ENCODE assay signal across 14 cellular contexts in genomic region chr12:92028039-92028709, GRCh38.
DNase-seq lines count a peak whose midpoint lies in the region; ATAC-seq and TF ChIP-seq lines count a peak whose summit lies in the region.
"Had no signal": no experiment of that assay in that cellular context is flagged by ENCODE, and none has a peak within 500 bp of the region (broad histone marks: within the 10 kb centered on the region; RNA-seq: fewer than 3 reads in every experiment).

No MANE protein-coding gene starts in this region.

- peak; percentile 85 for DNase-seq in MCF 10A (ENCODE audit: unreplicated experiment)
- DNase-seq in breast epithelium (ENCODE audit: low spot score in 2 of 2) = no peak
- DNase-seq in activated naive CD8-positive, alpha-beta T cell treated with anti-CD3 and anti-CD28 coated beads for 36 hours = no peak
- DNase-seq in glutamatergic neuron = no peak
- no peak for DNase-seq in vagina (ENCODE audit: extremely low spot score in 2 of 2)
- no peak for DNase-seq in NCI-H1092 (lab: John Stamatoyannopoulos, UW)
- no peak for DNase-seq in NCI-H1092 treated with DMSO at 0.1 percent for 48 hours (lab: John Stamatoyannopoulos, UW)
- DNase-seq in upper lobe of left lung = no peak
- DNase-seq: activated naive CD4-positive, alpha-beta T cell; ovary; stimulated activated CD4-positive, alpha-beta T cell treated with anti-CD3 and anti-CD28 coated beads, Interleukin-4, amount 100 ng/mL, for 24 hours; testis had no signal

- H3K27me3 Mint-ChIP-seq in MCF 10A (ENCODE audit: insufficient read depth, unreplicated experiment) = no peaks in the 10 kb centered on the region
- H3K27me3 Mint-ChIP-seq in activated naive CD8-positive, alpha-beta T cell treated with anti-CD3 and anti-CD28 coated beads for 36 hours = no peaks in the 10 kb centered on the region
- H3K27me3 Mint-ChIP-seq in glutamatergic neuron (ENCODE audit: unreplicated experiment) = no peaks in the 10 kb centered on the region

- H3K4me1 ChIP-seq in breast epithelium (peaks cover 0 to 4% of the 10 kb centered on the region in 2 donors), vagina (peaks cover 30% of the 10 kb centered on the region), upper lobe of left lung (peaks cover 28 to 40% (median 30%) of the 10 kb centered on the region in 4 donors)

- no TSS peak for BruUV-seq in MCF 10A (replicated peaks; lab: Mats Ljungman, UMichigan)

- H3K9me3 Mint-ChIP-seq in MCF 10A (ENCODE audit: unreplicated experiment) = no peaks in the 10 kb centered on the region
- H3K9me3 Mint-ChIP-seq in activated naive CD8-positive, alpha-beta T cell treated with anti-CD3 and anti-CD28 coated beads for 36 hours = peaks cover 13% of the 10 kb centered on the region
- H3K9me3 Mint-ChIP-seq in glutamatergic neuron (ENCODE audit: unreplicated experiment) = no peaks in the 10 kb centered on the region
- H3K9me3 Mint-ChIP-seq: CD14-positive monocyte, WTC11 had no signal

- POLR2A ChIA-PET in MCF 10A (lab: Yijun Ruan, JAX) = interaction anchor here (0.5 to 3.0 kb wide), 38 partner anchors 8 to 1757 kb away, joined by 3 to 19 read pairs (median 4); partner anchors contain the start of gene BTG1

- ATAC-seq in upper lobe of left lung (ENCODE audit: low FRiP score in 2 of 2) = no peak
- ATAC-seq: WTC11 had no signal

- H3K36me3 ChIP-seq in breast epithelium (no peaks in the 10 kb centered on the region), vagina (no peaks in the 10 kb centered on the region), upper lobe of left lung (no peaks in the 10 kb centered on the region)
- H3K36me3 ChIP-seq: ovary had no signal

- H3K27ac ChIP-seq in breast epithelium = no peak overlapping the region
- H3K27ac ChIP-seq in vagina = peak overlapping the region; percentile 24
- H3K27ac ChIP-seq in upper lobe of left lung = peak overlapping the region in 1 of 4 donors; percentile 11

- 68 to 77% methylated on average over 3 of the region's 3 CpGs for WGBS in upper lobe of left lung, 2 donors

- TF ChIP-seq CTCF in MCF 10A (IDR thresholded peaks at IDR 0.05; ENCODE audit: unreplicated experiment) (no peak), breast epithelium (IDR thresholded peaks at IDR 0.05) (no peak), glutamatergic neuron (IDR thresholded peaks at IDR 0.05; ENCODE audit: partially characterized antibody, unreplicated experiment) (no peak), vagina (IDR thresholded peaks at IDR 0.05) (no peak), upper lobe of left lung (IDR thresholded peaks at IDR 0.05) (no peak)

- intact Hi-C loops in MCF 10A (cut with micrococcal nuclease) = loop anchor here (2.0 kb wide), 1 partner anchor 53 kb away; no protein-coding TSS in a partner anchor
- intact Hi-C loops in breast epithelium (cut with DNase I; ENCODE audit: low total_unique reads) = no loop called here
- intact Hi-C loops in vagina (cut with DNase I) = no loop called here

- H3K4me1 Mint-ChIP-seq in MCF 10A (ENCODE audit: insufficient read depth, unreplicated experiment) (peaks cover 49% of the 10 kb centered on the region), glutamatergic neuron (ENCODE audit: low read depth, unreplicated experiment) (peaks cover 6% of the 10 kb centered on the region)
- H3K4me1 Mint-ChIP-seq in activated naive CD8-positive, alpha-beta T cell treated with anti-CD3 and anti-CD28 coated beads for 36 hours = peaks cover 58% of the 10 kb centered on the region

- H3K27ac Mint-ChIP-seq in MCF 10A (ENCODE audit: low read depth, unreplicated experiment) (peak overlapping the region; percentile 65), glutamatergic neuron (ENCODE audit: unreplicated experiment) (peak overlapping the region; percentile 3)
- peak overlapping the region; percentile 26 for H3K27ac Mint-ChIP-seq in activated naive CD8-positive, alpha-beta T cell treated with anti-CD3 and anti-CD28 coated beads for 36 hours
- H3K27ac Mint-ChIP-seq: CD14-positive monocyte, WTC11 had no signal

- no peak overlapping the region for H3K4me3 ChIP-seq in breast epithelium
- no peak overlapping the region for H3K4me3 ChIP-seq in vagina
- no peak overlapping the region for H3K4me3 ChIP-seq in upper lobe of left lung
- H3K4me3 ChIP-seq: ovary, testis had no signal

- no peak for TF ChIP-seq POLR2A in breast epithelium (IDR thresholded peaks at IDR 0.05)
- TF ChIP-seq POLR2A in vagina (IDR thresholded peaks at IDR 0.05) = no peak
- TF ChIP-seq POLR2A in upper lobe of left lung (IDR thresholded peaks at IDR 0.05) = no peak

- TF ChIP-seq EP300 in upper lobe of left lung (IDR thresholded peaks at IDR 0.05) = no peak

- H3K36me3 Mint-ChIP-seq in MCF 10A (ENCODE audit: insufficient read depth, unreplicated experiment) = peaks cover 7% of the 10 kb centered on the region
- peaks cover 29% of the 10 kb centered on the region for H3K36me3 Mint-ChIP-seq in activated naive CD8-positive, alpha-beta T cell treated with anti-CD3 and anti-CD28 coated beads for 36 hours
- no peaks in the 10 kb centered on the region for H3K36me3 Mint-ChIP-seq in glutamatergic neuron (ENCODE audit: unreplicated experiment)
- H3K36me3 Mint-ChIP-seq: CD14-positive monocyte, WTC11 had no signal

- H3K27me3 ChIP-seq in breast epithelium (no peaks in the 10 kb centered on the region), vagina (no peaks in the 10 kb centered on the region), upper lobe of left lung (no peaks in the 10 kb centered on the region)
- H3K27me3 ChIP-seq: ovary, testis had no signal

- CTCF ChIA-PET in MCF 10A (lab: Yijun Ruan, JAX) = interaction anchor here (0.7 to 1.3 kb wide), 3 partner anchors 114 to 216 kb away, joined by 3 to 4 read pairs (median 3); no protein-coding TSS in a partner anchor

- no peak overlapping the region for H3K4me3 Mint-ChIP-seq in MCF 10A (ENCODE audit: unreplicated experiment)
- no peak overlapping the region for H3K4me3 Mint-ChIP-seq in activated naive CD8-positive, alpha-beta T cell treated with anti-CD3 and anti-CD28 coated beads for 36 hours
- no peak overlapping the region for H3K4me3 Mint-ChIP-seq in glutamatergic neuron (ENCODE audit: unreplicated experiment)
- H3K4me3 Mint-ChIP-seq: CD14-positive monocyte, WTC11 had no signal

- H3K9me3 ChIP-seq in breast epithelium (no peaks in the 10 kb centered on the region), vagina (no peaks in the 10 kb centered on the region), upper lobe of left lung (no peaks in the 10 kb centered on the region)
- H3K9me3 ChIP-seq: ovary, testis had no signal

Comparison
In these comparisons a context has a peak if more than half of its experiments do, and no peak if none do; other contexts are left out.
1. H3K27ac Mint-ChIP-seq: peak in every context shown above with its lines; median percentile 65 in MCF 10A; 26 in activated naive CD8-positive, alpha-beta T cell treated with anti-CD3 and anti-CD28 coated beads for 36 hours; 3 in glutamatergic neuron.